Comparison of ENCODE assay signal across 9 cellular contexts in the genomic region with DNA sequence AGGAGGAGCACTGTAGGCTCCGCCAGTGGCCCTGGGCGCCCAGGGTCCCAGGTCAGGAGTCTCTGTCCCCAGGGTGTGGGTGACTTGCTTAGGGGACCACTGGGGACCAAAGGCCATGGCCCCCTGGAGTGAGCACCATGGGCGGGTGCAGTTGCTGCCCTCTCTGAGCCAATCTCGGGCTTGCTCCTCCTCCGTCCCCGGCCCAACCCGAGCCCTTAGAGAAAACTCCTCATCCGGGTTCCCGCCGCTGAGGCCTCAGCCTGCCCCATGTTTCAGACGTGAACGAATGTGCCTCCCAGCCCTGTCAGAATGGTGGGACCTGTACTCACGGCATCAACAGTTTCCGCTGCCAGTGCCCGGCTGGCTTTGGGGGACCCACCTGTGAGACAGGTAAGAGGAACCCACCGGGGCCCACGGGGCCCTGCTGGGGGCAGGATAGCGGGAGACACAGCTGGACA. TPM values are rescaled to one million over a fixed set of nuclear protein-coding genes. Genes with fewer than 3 reads are reported as not detected.
A peak's percentile ranks its signal among the peaks of the same experiment; 100 is the strongest.
DNase-seq lines count a peak whose midpoint lies in the region; ATAC-seq and TF ChIP-seq lines count a peak whose summit lies in the region.
"Had no signal": no experiment of that assay in that cellular context is flagged by ENCODE, and none has a peak within 500 bp of the region (broad histone marks: within the 10 kb centered on the region; RNA-seq: fewer than 3 reads in every experiment).

No MANE protein-coding gene starts in this region.

- peaks cover 36% of the 10 kb centered on the region for H3K27me3 ChIP-seq in foreskin keratinocyte

- H3K4me1 ChIP-seq in foreskin keratinocyte, result no peaks in the 10 kb centered on the region

- CTCF ChIA-PET in activated naive CD4-positive, alpha-beta T cell treated with anti-CD3 and anti-CD28 coated beads, Interleukin-2, amount 10 ng/mL, durations not matched to agents 7 days and 5 days (lab: Charles Lee), result no interaction called here

- no peak for TF ChIP-seq CTCF in progenitor cell of endocrine pancreas (IDR thresholded peaks at IDR 0.05; ENCODE audit: unreplicated experiment)
- TF ChIP-seq CTCF in foreskin keratinocyte (conservative IDR thresholded peaks at IDR 0.05), result no peak

- H3K4me3 Mint-ChIP-seq in activated naive CD4-positive, alpha-beta T cell treated with anti-CD3 and anti-CD28 coated beads, Interleukin-2, amount 10 ng/mL, durations not matched to agents 7 days and 5 days, result peak overlapping the region; percentile 72
- peak overlapping the region; percentile 26 for H3K4me3 Mint-ChIP-seq in progenitor cell of endocrine pancreas (ENCODE audit: low read depth)

- H3K27me3 Mint-ChIP-seq in activated naive CD4-positive, alpha-beta T cell treated with anti-CD3 and anti-CD28 coated beads, Interleukin-2, amount 10 ng/mL, durations not matched to agents 7 days and 5 days, result peaks cover 52% of the 10 kb centered on the region
- H3K27me3 Mint-ChIP-seq in progenitor cell of endocrine pancreas, result peaks cover 45% of the 10 kb centered on the region

- H3K27ac ChIP-seq in foreskin keratinocyte, result no peak overlapping the region

- no peaks in the 10 kb centered on the region for H3K9me3 Mint-ChIP-seq in activated naive CD4-positive, alpha-beta T cell treated with anti-CD3 and anti-CD28 coated beads, Interleukin-2, amount 10 ng/mL, durations not matched to agents 7 days and 5 days
- no peaks in the 10 kb centered on the region for H3K9me3 Mint-ChIP-seq in progenitor cell of endocrine pancreas (ENCODE audit: low read depth)

- peaks cover 31% of the 10 kb centered on the region for H3K4me1 Mint-ChIP-seq in activated naive CD4-positive, alpha-beta T cell treated with anti-CD3 and anti-CD28 coated beads, Interleukin-2, amount 10 ng/mL, durations not matched to agents 7 days and 5 days
- no peaks in the 10 kb centered on the region for H3K4me1 Mint-ChIP-seq in progenitor cell of endocrine pancreas (ENCODE audit: low read depth)

- peak; percentile 22 for ATAC-seq in GM19023 (IDR thresholded peaks at IDR 0.05; ENCODE audit: unreplicated experiment)
- ATAC-seq in HG03025 (IDR thresholded peaks at IDR 0.05; ENCODE audit: low FRiP score, unreplicated experiment), result peak; percentile 29
- ATAC-seq in foreskin keratinocyte, result no peak
- no peak for ATAC-seq in HG02623 (IDR thresholded peaks at IDR 0.05; ENCODE audit: unreplicated experiment)
- ATAC-seq in GM18520 (IDR thresholded peaks at IDR 0.05; ENCODE audit: unreplicated experiment), result no peak

- H3K27ac Mint-ChIP-seq in activated naive CD4-positive, alpha-beta T cell treated with anti-CD3 and anti-CD28 coated beads, Interleukin-2, amount 10 ng/mL, durations not matched to agents 7 days and 5 days, result peak overlapping the region; percentile 86
- H3K27ac Mint-ChIP-seq in progenitor cell of endocrine pancreas, result no peak overlapping the region

- H3K36me3 Mint-ChIP-seq in activated naive CD4-positive, alpha-beta T cell treated with anti-CD3 and anti-CD28 coated beads, Interleukin-2, amount 10 ng/mL, durations not matched to agents 7 days and 5 days, result peaks cover 3% of the 10 kb centered on the region
- no peaks in the 10 kb centered on the region for H3K36me3 Mint-ChIP-seq in progenitor cell of endocrine pancreas (ENCODE audit: insufficient read depth)

- DNase-seq in activated naive CD4-positive, alpha-beta T cell treated with anti-CD3 and anti-CD28 coated beads, Interleukin-2, amount 10 ng/mL, durations not matched to agents 7 days and 5 days, result peak; percentile 66
- DNase-seq in progenitor cell of endocrine pancreas (ENCODE audit: low spot score, unreplicated experiment) (no peak), foreskin keratinocyte (no peak), NCI-H524 treated with DMSO at 0.1 percent for 48 hours (lab: John Stamatoyannopoulos, UW) (no peak)
- DNase-seq: cortex of kidney had no signal

RNA-seq across cellular contexts. Expression of gene SNED1, which starts 38.6 kb away (rescaled TPM):
- 2.2 and 2.5 TPM in 2 replicates for total RNA-seq in progenitor cell of endocrine pancreas
- not detected in 2 replicates for total RNA-seq in foreskin keratinocyte
- polyA plus RNA-seq in foreskin keratinocyte, result not detected in 2 replicates

Comparison
In these comparisons a context has a peak if more than half of its experiments do, and no peak if none do; other contexts are left out.
1. ATAC-seq: peak in GM19023 (single experiment) and HG03025 (single experiment); none in foreskin keratinocyte (single experiment), HG02623 (single experiment) and GM18520 (single experiment).